In genomic region chr7:68537228-68538071, GRCh38 we compare ENCODE assay signal across 13 cellular contexts.
"Had no signal": no experiment of that assay in that cellular context is flagged by ENCODE, and none has a peak within 500 bp of the region (broad histone marks: within the 10 kb centered on the region; RNA-seq: fewer than 3 reads in every experiment).

No MANE protein-coding gene starts in this region.

- H3K27ac ChIP-seq: cardiac muscle cell, dorsolateral prefrontal cortex, gastroesophageal sphincter, left lung, parathyroid adenoma had no signal

- H3K9ac ChIP-seq: parathyroid adenoma had no signal

- H3K79me2 ChIP-seq: parathyroid adenoma had no signal

- H3K27me3 ChIP-seq: cardiac muscle cell, gastroesophageal sphincter, left lung had no signal

- H3K4me3 Mint-ChIP-seq: activated CD8-positive, alpha-beta T cell treated with anti-CD3 and anti-CD28 coated beads for 36 hours; activated T-cell treated with anti-CD3 and anti-CD28 coated beads, Interleukin-2, amount 50 U/mL, for 4 hours; naive thymus-derived CD4-positive, alpha-beta T cell had no signal

- H3K27ac Mint-ChIP-seq: activated CD8-positive, alpha-beta T cell treated with anti-CD3 and anti-CD28 coated beads for 36 hours; naive thymus-derived CD4-positive, alpha-beta T cell had no signal

- H3K4me1 ChIP-seq: gastroesophageal sphincter, left lung, parathyroid adenoma had no signal

- H3K4me3 ChIP-seq: cardiac muscle cell, dorsolateral prefrontal cortex, gastroesophageal sphincter, left lung had no signal

- H3K36me3 Mint-ChIP-seq: naive thymus-derived CD4-positive, alpha-beta T cell had no signal

- H3K36me3 ChIP-seq: cardiac muscle cell, gastroesophageal sphincter, left lung had no signal

- DNase-seq: activated CD4-positive, alpha-beta T cell treated with anti-CD3 and anti-CD28 coated beads for 4 hours; activated CD8-positive, alpha-beta T cell treated with anti-CD3 and anti-CD28 coated beads for 36 hours; activated effector memory CD4-positive, alpha-beta T cell treated with Interleukin-2 at 50 U/mL for 16 hours; activated naive CD4-positive, alpha-beta T cell treated with anti-CD3 and anti-CD28 coated beads, Interleukin-2, amount 50 U/mL, for 16 hours; activated T-cell treated with anti-CD3 and anti-CD28 coated beads, Interleukin-2, amount 50 U/mL, for 4 hours; dorsolateral prefrontal cortex; left lung; mammary epithelial cell; naive thymus-derived CD4-positive, alpha-beta T cell; stimulated activated CD4-positive, alpha-beta T cell treated with anti-CD3 and anti-CD28 coated beads, Interleukin-1b, Interleukin-23, amount 100 ng/mL, for 48 hours had no signal

- H3K27me3 Mint-ChIP-seq: activated CD8-positive, alpha-beta T cell treated with anti-CD3 and anti-CD28 coated beads for 36 hours; naive thymus-derived CD4-positive, alpha-beta T cell had no signal

- H3K4me1 Mint-ChIP-seq: naive thymus-derived CD4-positive, alpha-beta T cell had no signal
